Comparison of ENCODE assay signal across 8 cellular contexts in the genomic region with DNA sequence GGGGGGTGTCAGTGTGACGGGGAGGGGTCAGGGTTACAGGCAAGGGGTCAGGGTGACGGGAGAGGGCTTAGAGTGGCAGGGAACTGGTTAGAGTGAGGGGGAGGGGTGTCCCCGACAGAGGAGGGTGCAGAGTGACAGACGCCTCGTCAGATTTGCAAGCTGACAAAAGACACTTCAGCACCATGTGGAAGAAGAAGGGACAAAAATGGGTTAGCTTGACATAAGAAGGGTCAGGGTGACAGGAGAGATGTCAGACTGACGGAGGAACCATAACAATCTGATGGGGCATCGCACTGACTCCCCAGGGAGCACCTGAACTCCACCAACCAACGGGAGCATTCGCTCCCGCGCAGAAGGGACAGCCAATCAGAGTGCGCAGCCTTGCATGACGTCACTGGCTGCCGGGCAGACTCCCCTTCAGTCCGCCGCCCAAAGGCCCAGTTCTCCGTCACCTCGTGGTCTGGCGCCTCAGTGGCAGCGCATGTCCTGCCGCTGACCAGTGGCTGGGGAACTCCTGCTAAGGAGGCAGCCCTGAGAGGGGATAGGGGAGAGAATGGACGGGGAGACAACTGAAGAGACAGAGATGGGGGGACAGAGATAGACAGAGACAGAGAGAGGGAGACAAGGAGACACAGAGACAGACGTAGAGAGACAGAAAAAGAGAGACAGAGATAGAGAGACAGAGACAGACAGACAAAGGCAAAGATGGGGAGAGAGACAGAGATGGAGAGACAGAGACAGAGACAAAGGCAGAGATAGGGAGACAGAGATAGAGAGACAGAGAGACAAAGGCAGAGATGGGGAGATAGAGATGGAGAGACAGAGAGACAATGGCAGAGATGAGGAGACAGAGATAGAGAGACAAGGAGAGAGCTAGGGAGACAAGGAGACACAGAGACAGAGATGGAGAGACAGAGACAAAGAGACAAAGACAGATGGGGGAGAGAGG. TPM values are rescaled to one million over a fixed set of nuclear protein-coding genes. Genes with fewer than 3 reads are reported as not detected.
DNase-seq lines count a peak whose midpoint lies in the region; ATAC-seq and TF ChIP-seq lines count a peak whose summit lies in the region.

No MANE protein-coding gene starts in this region.

- no peaks in the 10 kb centered on the region for H3K36me3 ChIP-seq in cardiac muscle cell

- no peaks in the 10 kb centered on the region for H3K9me3 Mint-ChIP-seq in osteocyte (ENCODE audit: unreplicated experiment)

- H3K4me3 ChIP-seq in cardiac muscle cell = no peak overlapping the region

- no peak for TF ChIP-seq CTCF in cardiac muscle cell (IDR thresholded peaks at IDR 0.05; ENCODE audit: low read depth, low read length)
- TF ChIP-seq CTCF in osteocyte (IDR thresholded peaks at IDR 0.05) = no peak

- no peaks in the 10 kb centered on the region for H3K4me1 ChIP-seq in cardiac muscle cell (ENCODE audit: low read depth)

- H3K9me3 ChIP-seq in cardiac muscle cell (ENCODE audit: low read depth) = no peaks in the 10 kb centered on the region

- H3K27me3 ChIP-seq in cardiac muscle cell = peaks cover 46% of the 10 kb centered on the region

- peak; percentile 81 for ATAC-seq in GM18517 (IDR thresholded peaks at IDR 0.05; ENCODE audit: unreplicated experiment)

- peaks cover 4% of the 10 kb centered on the region for H3K27me3 Mint-ChIP-seq in osteocyte (ENCODE audit: unreplicated experiment)

- H3K36me3 Mint-ChIP-seq in osteocyte (ENCODE audit: unreplicated experiment) = no peaks in the 10 kb centered on the region

- peak; percentile 87 for DNase-seq in 8988T
- peak in 75 of 76 experiments; percentile 24 to 91 (median 77) for DNase-seq in HUDEP-2 (lab: John Stamatoyannopoulos, UW; ENCODE audit: unreplicated experiment in 76 of 76)
- peak; percentile 16 for DNase-seq in SKM-1 (lab: John Stamatoyannopoulos, UW; ENCODE audit: unreplicated experiment)
- DNase-seq in activated naive CD4-positive, alpha-beta T cell treated with Interleukin-2 at 50 U/mL for 16 hours = peak; percentile 76
- peak; percentile 79 to 84 for DNase-seq in cardiac muscle cell (ENCODE audit: low read depth in 1 of 2, low spot score in 1 of 2)
- DNase-seq in renal cortical epithelial cell (ENCODE audit: low read depth) = peak; percentile 33
- DNase-seq in osteocyte (ENCODE audit: extremely low spot score, unreplicated experiment) = no peak

- no peaks in the 10 kb centered on the region for H3K4me1 Mint-ChIP-seq in osteocyte (ENCODE audit: unreplicated experiment)

- no peak overlapping the region for H3K27ac Mint-ChIP-seq in osteocyte (ENCODE audit: unreplicated experiment)

- H3K4me3 Mint-ChIP-seq in osteocyte (ENCODE audit: unreplicated experiment) = no peak overlapping the region

- H3K27ac ChIP-seq in cardiac muscle cell = no peak overlapping the region

RNA-seq across cellular contexts. Expression of a gene that starts 30.2 kb away (rescaled TPM):
- 23.5 and 36.8 TPM in 2 replicates for total RNA-seq in cardiac muscle cell
- 42.2 and 67.4 TPM in 2 replicates for polyA plus RNA-seq in cardiac muscle cell
- total RNA-seq in renal cortical epithelial cell = 0.40 TPM in 1 of 2 replicates, not detected in the other
- total RNA-seq in osteocyte = not detected in 2 replicates

RNA-seq across cellular contexts. Expression of a gene that starts 39.8 kb away (rescaled TPM):
- total RNA-seq in cardiac muscle cell (1.9 and 4.7 TPM in 2 replicates), renal cortical epithelial cell (0.40 TPM in 1 of 2 replicates, not detected in the other), osteocyte (0.29 and 0.38 TPM in 2 replicates)
- 2.1 and 4.3 TPM in 2 replicates for polyA plus RNA-seq in cardiac muscle cell

RNA-seq across cellular contexts. Expression of a gene that starts 40.2 kb away (rescaled TPM):
- total RNA-seq in cardiac muscle cell (2.9 and 8.7 TPM in 2 replicates), renal cortical epithelial cell (0.17 and 0.65 TPM in 2 replicates), osteocyte (0.29 and 0.40 TPM in 2 replicates)
- 0.71 and 2.0 TPM in 2 replicates for polyA plus RNA-seq in cardiac muscle cell

RNA-seq across cellular contexts. Expression of a gene that starts 43.7 kb away (rescaled TPM):
- total RNA-seq in cardiac muscle cell = 12.5 and 16.6 TPM in 2 replicates
- 26.7 and 29.4 TPM in 2 replicates for polyA plus RNA-seq in cardiac muscle cell
- total RNA-seq in renal cortical epithelial cell = 0.15 and 0.52 TPM in 2 replicates
- total RNA-seq in osteocyte = 5.0 and 6.0 TPM in 2 replicates

Comparison
In these comparisons a context has a peak if more than half of its experiments do, and no peak if none do; other contexts are left out.
1. RNA of a gene that starts 30.2 kb away (total RNA-seq): 23.5 to 36.8 TPM in cardiac muscle cell; 0.40 TPM in renal cortical epithelial cell and not detected in osteocyte; every median in the first group is over 10 times any median in the second.